ENCODE assay signal across 14 cellular contexts in the genomic region with DNA sequence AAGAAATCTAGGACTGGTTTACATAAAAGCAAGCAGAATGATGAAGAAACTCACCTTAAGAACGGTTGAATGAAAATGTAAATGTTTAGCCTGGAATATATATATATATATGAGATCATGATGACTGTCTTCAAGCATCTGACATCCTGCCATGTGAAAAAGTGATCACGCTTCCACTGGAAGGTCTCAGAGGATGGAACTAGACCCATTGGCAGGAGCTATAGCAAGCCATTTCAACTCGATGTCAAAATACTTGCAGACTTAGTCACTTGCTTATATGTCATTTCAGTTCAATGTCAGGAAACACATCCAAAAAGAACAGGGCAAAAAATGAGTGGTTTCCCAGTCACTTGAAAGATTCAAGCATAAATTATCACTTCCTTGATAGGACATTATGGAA. TPM values are rescaled to one million over a fixed set of nuclear protein-coding genes. Genes with fewer than 3 reads are reported as not detected.
A peak's percentile ranks its signal among the peaks of the same experiment; 100 is the strongest.
DNase-seq lines count a peak whose midpoint lies in the region; ATAC-seq and TF ChIP-seq lines count a peak whose summit lies in the region.
"Had no signal": no experiment of that assay in that cellular context is flagged by ENCODE, and none has a peak within 500 bp of the region (broad histone marks: within the 10 kb centered on the region; RNA-seq: fewer than 3 reads in every experiment).

No MANE protein-coding gene starts in this region.

- H4K20me1 ChIP-seq in PC-3 (ENCODE audit: low read length) (no peaks in the 10 kb centered on the region), osteoblast (ENCODE audit: insufficient read depth, low read length) (no peaks in the 10 kb centered on the region)

- H3K36me3 ChIP-seq in PC-3 (ENCODE audit: low read depth, low read length): peaks cover 14% of the 10 kb centered on the region; the same call in 1 of the 2 replicates
- H3K36me3 ChIP-seq in osteoblast (ENCODE audit: insufficient read depth, low read length): peaks cover 7% of the 10 kb centered on the region

- H3K27me3 ChIP-seq in PC-3 (ENCODE audit: low read length): no peaks in the 10 kb centered on the region
- no peaks in the 10 kb centered on the region for H3K27me3 ChIP-seq in osteoblast (ENCODE audit: insufficient read depth, low read length)

- CTCF ChIA-PET in PC-3 (lab: Charles Lee): no interaction called here

- H3K4me2 ChIP-seq in PC-3 (ENCODE audit: low read length) (no peak overlapping the region), osteoblast (ENCODE audit: insufficient read depth, low read length) (no peak overlapping the region)
- H3K4me2 ChIP-seq: PC-9 had no signal

- TF ChIP-seq CTCF in PC-3 (conservative IDR thresholded peaks at IDR 0.05; ENCODE audit: low read depth, low read length): no peak
- no peak for TF ChIP-seq CTCF in osteoblast (IDR thresholded peaks at IDR 0.05; ENCODE audit: extremely low read depth, low read depth, low read length)

- no peak overlapping the region for H3K9ac ChIP-seq in PC-3 (ENCODE audit: low read length)

- H3K9me3 ChIP-seq in PC-3 (ENCODE audit: low read length) (peaks cover 15% of the 10 kb centered on the region; the same call in 1 of the 2 replicates), osteoblast (ENCODE audit: low read depth, low read length) (no peaks in the 10 kb centered on the region)

- no peaks in the 10 kb centered on the region for H3F3A ChIP-seq in PC-3 (ENCODE audit: low read length, unreplicated experiment)

- peak; percentile 37 for ATAC-seq in PC-3
- no peak for ATAC-seq in HG03135 (IDR thresholded peaks at IDR 0.05; ENCODE audit: unreplicated experiment)
- no peak for ATAC-seq in left colon

- DNase-seq in ELR (ENCODE audit: low read depth) (peak; percentile 34), PC-3 (peak; percentile 51), dermis blood vessel endothelial cell (peak; percentile 15), osteoblast (ENCODE audit: insufficient read length, low spot score, missing footprints) (peak; percentile 58), left colon (no peak), DMS79 (lab: John Stamatoyannopoulos, UW) (no peak)
- DNase-seq in stimulated activated CD4-positive, alpha-beta T cell treated with anti-CD3 and anti-CD28 coated beads, Interleukin-4, amount 100 ng/mL, for 4 hours: no peak
- DNase-seq: CD4-positive, CD25-positive, alpha-beta regulatory T cell; DMS53; GDM1; Karpas-422; NCI-H146; PC-9 had no signal

- H3K9me2 ChIP-seq in PC-3 (replicated peaks; ENCODE audit: low read length): no peaks in the 10 kb centered on the region

- no TSS peak for BruUV-seq in PC-3 (replicated peaks; lab: Mats Ljungman, UMichigan)

- peaks cover 21% of the 10 kb centered on the region for H3K4me1 ChIP-seq in PC-3 (ENCODE audit: insufficient read depth, low read length)
- H3K4me1 ChIP-seq in osteoblast (ENCODE audit: insufficient read depth, low read length): no peaks in the 10 kb centered on the region

- H3K27ac ChIP-seq in PC-3 (ENCODE audit: low read length) (no peak overlapping the region), osteoblast (ENCODE audit: low read depth, low read length) (no peak overlapping the region)
- H3K27ac ChIP-seq: PC-9 had no signal

- H2AFZ ChIP-seq in PC-3 (ENCODE audit: low read length) (no peak overlapping the region), osteoblast (ENCODE audit: low read length) (no peak overlapping the region)
- H2AFZ ChIP-seq: PC-9 had no signal

- POLR2A ChIA-PET in PC-3 (lab: Charles Lee; ENCODE audit: unreplicated experiment): no interaction called here

- intact Hi-C loops in PC-3 (cut with micrococcal nuclease): no loop called here
- intact Hi-C loops in left colon (cut with DNase I, micrococcal nuclease): no loop called here

- H3K79me2 ChIP-seq in PC-3 (ENCODE audit: low read length) (no peaks in the 10 kb centered on the region), osteoblast (ENCODE audit: insufficient read depth, low read length) (no peaks in the 10 kb centered on the region)

- no peak overlapping the region for H3K4me3 ChIP-seq in PC-3 (ENCODE audit: low read length)
- H3K4me3 ChIP-seq in osteoblast (ENCODE audit: insufficient read depth, low read length): no peak overlapping the region
- H3K4me3 ChIP-seq: PC-9 had no signal

RNA-seq across cellular contexts. Expression of a gene that starts 22.2 kb away (rescaled TPM):
- total RNA-seq in PC-3 (2014; rRNA removed) (11.5 and 12.2 TPM in 2 replicates), dermis blood vessel endothelial cell (9.2 and 12.3 TPM in 2 replicates), osteoblast (17.4 and 19.2 TPM in 2 replicates), left colon (10 to 100 TPM; 23.7 to 28.3 TPM)

Comparison
In these comparisons a context has a peak if more than half of its experiments do, and no peak if none do; other contexts are left out.
1. DNase-seq: peak in ELR (single experiment), PC-3 (single experiment), dermis blood vessel endothelial cell (single experiment) and osteoblast (single experiment); none in left colon (0 of 2), DMS79 (single experiment) and stimulated activated CD4-positive, alpha-beta T cell treated with anti-CD3 and anti-CD28 coated beads, Interleukin-4, amount 100 ng/mL, for 4 hours (0 of 2).